Comparison of ENCODE assay signal across 1 cellular context in genomic region chr11:8729837-8730696, GRCh38.
TF ChIP-seq lines count a peak whose summit lies in the region.

No MANE protein-coding gene starts in this region.

TF ChIP-seq in H1, 55 proteins besides CTCF, POLR2A, EP300 and RAD21:
- TF ChIP-seq SAP30 (IDR thresholded peaks at IDR 0.05; ENCODE audit: insufficient read depth, insufficient replicate concordance, low read length): no peak
- no peak for TF ChIP-seq BRCA1 (IDR thresholded peaks at IDR 0.05; ENCODE audit: low read depth, low read length)
- no peak for TF ChIP-seq GTF2F1 (IDR thresholded peaks at IDR 0.05; ENCODE audit: borderline replicate concordance, low read depth, low read length)
- TF ChIP-seq EZH2 (IDR thresholded peaks at IDR 0.05; ENCODE audit: low read depth, low read length, severe bottlenecking): no peak
- no peak for TF ChIP-seq CBX8 (IDR thresholded peaks at IDR 0.05; ENCODE audit: borderline replicate concordance, low read depth, low read length)
- TF ChIP-seq HDAC2 (IDR thresholded peaks at IDR 0.05; ENCODE audit: borderline replicate concordance in 1 of 2, low read depth in 2 of 2, low read length in 2 of 2): no peak
- TF ChIP-seq SIN3A (conservative IDR thresholded peaks at IDR 0.05 in 1 of 2, IDR thresholded peaks at IDR 0.05 in 1 of 2; ENCODE audit: low read depth in 1 of 2, low read length in 2 of 2): no peak
- no peak for TF ChIP-seq NRF1 (IDR thresholded peaks at IDR 0.05; ENCODE audit: low read depth, low read length)
